Comparison of ENCODE assay signal across 10 cellular contexts in the genomic region with DNA sequence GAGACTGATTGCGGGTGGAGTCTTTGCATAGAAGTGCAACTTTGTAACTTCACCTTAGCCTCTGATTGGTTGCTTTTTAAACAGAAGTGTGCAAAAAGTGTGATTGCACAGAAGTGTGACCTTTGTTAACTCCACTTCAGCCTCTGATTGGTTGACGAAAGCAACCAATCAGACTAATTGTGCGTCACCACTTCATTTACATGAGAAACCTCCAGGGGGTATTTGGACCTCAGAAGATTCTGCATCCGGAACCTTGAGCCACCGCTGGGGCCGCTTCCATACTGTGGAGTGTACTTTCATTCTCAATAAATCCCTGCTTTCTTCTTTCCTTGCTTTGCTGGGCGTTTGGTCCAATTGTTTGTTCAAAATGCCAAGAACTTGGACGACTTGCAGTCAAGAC. TPM values are rescaled to one million over a fixed set of nuclear protein-coding genes. Genes with fewer than 3 reads are reported as not detected.
DNase-seq lines count a peak whose midpoint lies in the region; ATAC-seq and TF ChIP-seq lines count a peak whose summit lies in the region.
"Had no signal": no experiment of that assay in that cellular context is flagged by ENCODE, and none has a peak within 500 bp of the region (broad histone marks: within the 10 kb centered on the region; RNA-seq: fewer than 3 reads in every experiment).

No MANE protein-coding gene starts in this region.

- H3K4me3 ChIP-seq in GM12865 (ENCODE audit: low read depth, low read length) (no peak overlapping the region), endocrine pancreas (ENCODE audit: control insufficient read depth, insufficient read depth, low read length) (peak overlapping the region; percentile 35), gastrocnemius medialis (peak overlapping the region; percentile 9 to 24 (median 12)), WERI-Rb-1 (ENCODE audit: low read depth, low read length) (no peak overlapping the region)

- H3K9ac ChIP-seq in endocrine pancreas (ENCODE audit: control insufficient read depth, insufficient read depth, low read length), result no peak overlapping the region

- no peak for ATAC-seq in gastrocnemius medialis
- ATAC-seq: Panc1 had no signal

- DNase-seq in GM12865 (ENCODE audit: low read depth) (peak; percentile 58), NCI-H1436 (lab: John Stamatoyannopoulos, UW) (peak; percentile 85), gastrocnemius medialis (no peak), NCI-H510A treated with DMSO at 0.1 percent for 48 hours (lab: John Stamatoyannopoulos, UW) (no peak), NCI-H1105 treated with DMSO at 0.1 percent for 48 hours (lab: John Stamatoyannopoulos, UW) (no peak), WERI-Rb-1 (no peak), GM13977 (ENCODE audit: low spot score) (no peak)

- no peaks in the 10 kb centered on the region for H3K27me3 ChIP-seq in endocrine pancreas (ENCODE audit: control insufficient read depth, insufficient read depth, low read length)
- no peaks in the 10 kb centered on the region for H3K27me3 ChIP-seq in gastrocnemius medialis
- no peaks in the 10 kb centered on the region for H3K27me3 ChIP-seq in WERI-Rb-1 (ENCODE audit: insufficient read depth, low read depth, severe bottlenecking)

- no peak for TF ChIP-seq CTCF in GM12865 (IDR thresholded peaks at IDR 0.05; ENCODE audit: insufficient read depth, low read depth, low read length, missing control alignments)
- TF ChIP-seq CTCF in gastrocnemius medialis (IDR thresholded peaks at IDR 0.05 in 4 of 5, conservative IDR thresholded peaks at IDR 0.05 in 1 of 5), result no peak
- no peak for TF ChIP-seq CTCF in WERI-Rb-1 (IDR thresholded peaks at IDR 0.05; ENCODE audit: low read depth, low read length)
- TF ChIP-seq CTCF in GM13977 (IDR thresholded peaks at IDR 0.05; ENCODE audit: extremely low read depth, insufficient read depth, missing control alignments), result no peak

- peak overlapping the region; percentile 92 to 96 (median 94) for H3K27ac ChIP-seq in gastrocnemius medialis
- H3K27ac ChIP-seq in WERI-Rb-1, result no peak overlapping the region
- H3K27ac ChIP-seq: HL-60 had no signal

- H3K36me3 ChIP-seq in endocrine pancreas (ENCODE audit: control insufficient read depth, insufficient read depth, low read length) (no peaks in the 10 kb centered on the region), gastrocnemius medialis (no peaks in the 10 kb centered on the region), WERI-Rb-1 (no peaks in the 10 kb centered on the region)

- no peak for TF ChIP-seq POLR2A in gastrocnemius medialis (IDR thresholded peaks at IDR 0.05)

- intact Hi-C loops in gastrocnemius medialis (cut with DNase I; ENCODE audit: low total_unique reads), result loop anchor here (5.0 to 10.0 kb wide), 2 partner anchors 101 to 622 kb away; no protein-coding TSS in a partner anchor

- H3K4me1 ChIP-seq in endocrine pancreas (ENCODE audit: control insufficient read depth, insufficient read depth, low read length), result no peaks in the 10 kb centered on the region
- H3K4me1 ChIP-seq in gastrocnemius medialis, result peaks cover 21% of the 10 kb centered on the region in 2 donors

- in situ Hi-C loops in gastrocnemius medialis (cut with MboI; ENCODE audit: low sequenced_read_pairs in 4 of 4), result loop anchor here in 2 of 4 donors (10.0 to 25.0 kb wide), 2 partner anchors 229 to 232 kb away; a partner anchor contains a TSS
- in situ Hi-C loops in GM13977 (cut with MboI; ENCODE audit: low pct_unique_long_range_greater_than_20kb, low sequenced_read_pairs, unreplicated experiment), result no loop called here

- H3K9me3 ChIP-seq in endocrine pancreas (ENCODE audit: control insufficient read depth, low read length) (no peaks in the 10 kb centered on the region), gastrocnemius medialis (no peaks in the 10 kb centered on the region), WERI-Rb-1 (ENCODE audit: severe bottlenecking) (no peaks in the 10 kb centered on the region)

RNA-seq across cellular contexts. Expression of a gene that starts 1.6 kb away (rescaled TPM):
- 10 to 100 TPM; 34.5 to 59.1 (median 47.2) TPM for total RNA-seq in gastrocnemius medialis

Comparison
In these comparisons a context has a peak if more than half of its experiments do, and no peak if none do; other contexts are left out.
1. DNase-seq: peak in GM12865 (single experiment) and NCI-H1436 (single experiment); none in gastrocnemius medialis (0 of 2), NCI-H510A treated with DMSO at 0.1 percent for 48 hours (single experiment), NCI-H1105 treated with DMSO at 0.1 percent for 48 hours (single experiment), WERI-Rb-1 (single experiment) and GM13977 (single experiment).
2. H3K4me3 ChIP-seq: peak in endocrine pancreas (single experiment) and gastrocnemius medialis (4 of 4); none in GM12865 (single experiment) and WERI-Rb-1 (single experiment).